Comparison of ENCODE assay signal across 1 cellular context in genomic region chr17:34980353-34980680, GRCh38.
A peak's percentile ranks its signal among the peaks of the same experiment; 100 is the strongest.
TF ChIP-seq lines count a peak whose summit lies in the region.

LIG3 (plus strand) TSS chr17:34980512; CDS start chr17:34983006, 2,494 bp downstream.

TF ChIP-seq in HepG2, 621 proteins besides CTCF, POLR2A, EP300 and RAD21 (continued from another document):
- TF ChIP-seq ZBTB40 (IDR thresholded peaks at IDR 0.05) (no peak), ZBTB40 (CRISPR knock-in tag; IDR thresholded peaks at IDR 0.05) (no peak), ZBTB43 (CRISPR knock-in tag; conservative IDR thresholded peaks at IDR 0.05) (0 out of 2 replicates have a peak, but pooled peaks have one; percentile 35), ZNF33A (CRISPR knock-in tag; IDR thresholded peaks at IDR 0.05; ENCODE audit: borderline replicate concordance) (no peak), CREBL2 (CRISPR knock-in tag; IDR thresholded peaks at IDR 0.05; ENCODE audit: borderline replicate concordance) (0 out of 2 replicates have a peak, but pooled peaks have one; percentile 31), TMF1 (CRISPR knock-in tag; IDR thresholded peaks at IDR 0.05; ENCODE audit: low read depth) (no peak), PCBP1 (IDR thresholded peaks at IDR 0.05; ENCODE audit: borderline replicate concordance, low read depth, low read length) (no peak), NONO (IDR thresholded peaks at IDR 0.05) (no peak), NONO (CRISPR knock-in tag; conservative IDR thresholded peaks at IDR 0.05) (peak; percentile 49; the same call in 1 of the 2 replicates), ZNF629 (CRISPR knock-in tag; conservative IDR thresholded peaks at IDR 0.05) (no peak), ARID5B (CRISPR knock-in tag; IDR thresholded peaks at IDR 0.05) (peak; percentile 40; the same call in 1 of the 2 replicates), ZBTB46 (CRISPR knock-in tag; IDR thresholded peaks at IDR 0.05; ENCODE audit: borderline replicate concordance) (no peak), ZNF543 (CRISPR knock-in tag; IDR thresholded peaks at IDR 0.05) (no peak), ZGPAT (CRISPR knock-in tag; IDR thresholded peaks at IDR 0.05) (peak; percentile 36; the same call in 1 of the 2 replicates), SAFB2 (CRISPR knock-in tag; IDR thresholded peaks at IDR 0.05; ENCODE audit: borderline replicate concordance, low read depth) (no peak), KAT7 (CRISPR knock-in tag; IDR thresholded peaks at IDR 0.05; ENCODE audit: borderline replicate concordance) (no peak), FOXP4 (CRISPR knock-in tag; IDR thresholded peaks at IDR 0.05) (peak; percentile 39), ZFP41 (CRISPR knock-in tag; IDR thresholded peaks at IDR 0.05; ENCODE audit: borderline replicate concordance) (no peak), SRSF9 (IDR thresholded peaks at IDR 0.05; ENCODE audit: borderline replicate concordance, insufficient read depth, low read depth, low read length, poor library complexity, severe bottlenecking) (no peak), ZXDC (CRISPR knock-in tag; IDR thresholded peaks at IDR 0.05) (no peak), CERS6 (CRISPR knock-in tag; IDR thresholded peaks at IDR 0.05) (no peak), IRX3 (CRISPR knock-in tag; IDR thresholded peaks at IDR 0.05; ENCODE audit: borderline replicate concordance, low read depth) (peak; percentile 28; the same call in 1 of the 2 replicates), ZNF772 (CRISPR knock-in tag; IDR thresholded peaks at IDR 0.05) (peak; percentile 61; the same call in 1 of the 2 replicates), CSRNP1 (CRISPR knock-in tag; IDR thresholded peaks at IDR 0.05) (0 out of 2 replicates have a peak, but pooled peaks have one; percentile 51)
TF ChIP-seq in HepG2: peak in this region for 170.
